Comparison of ENCODE assay signal across 13 cellular contexts in the genomic region with DNA sequence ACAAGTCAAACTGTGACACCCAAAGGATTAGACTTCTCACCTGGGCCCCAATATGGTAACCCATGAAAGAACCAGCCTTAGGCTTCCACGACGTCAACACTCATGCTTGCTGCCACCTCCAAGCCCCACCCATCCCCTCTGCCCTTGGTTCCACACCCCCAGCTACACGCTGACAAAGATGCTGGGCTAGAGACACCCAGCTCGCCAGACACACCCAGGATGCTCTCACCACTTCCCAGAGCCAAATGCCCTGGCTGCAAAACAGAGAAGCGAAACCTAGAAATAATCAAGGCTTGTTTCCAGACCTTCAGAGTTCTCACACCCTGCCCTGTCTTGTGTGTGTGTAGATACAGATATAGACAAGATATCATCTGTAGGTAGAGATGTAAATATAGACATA. TPM values are rescaled to one million over a fixed set of nuclear protein-coding genes. Genes with fewer than 3 reads are reported as not detected.
A peak's percentile ranks its signal among the peaks of the same experiment; 100 is the strongest.
DNase-seq lines count a peak whose midpoint lies in the region; ATAC-seq lines count a peak whose summit lies in the region.
"Had no signal": no experiment of that assay in that cellular context is flagged by ENCODE, and none has a peak within 500 bp of the region (broad histone marks: within the 10 kb centered on the region; RNA-seq: fewer than 3 reads in every experiment).

No MANE protein-coding gene starts in this region.

- H3K36me3 Mint-ChIP-seq in activated naive CD4-positive, alpha-beta T cell treated with anti-CD3 and anti-CD28 coated beads, Interleukin-2, amount 10 ng/mL, durations not matched to agents 7 days and 5 days = peaks cover 7% of the 10 kb centered on the region
- no peaks in the 10 kb centered on the region for H3K36me3 Mint-ChIP-seq in stimulated activated memory B cell treated with anti-CD40 and anti-IgM and Interleukin-4, amounts not matched to agents 10 μg/mL and 1 μg/mL and 100 μg/mL, for 72 hours

- no peaks in the 10 kb centered on the region for H3K36me3 ChIP-seq in H7 (replicated peaks; ENCODE audit: control insufficient read depth, insufficient read depth, low read length)

- ATAC-seq in stimulated activated memory B cell treated with anti-CD40 and anti-IgM and Interleukin-4, amounts not matched to agents 10 μg/mL and 1 μg/mL and 100 μg/mL, for 72 hours = peak; percentile 85
- ATAC-seq in left cardiac atrium = no peak

- no peak overlapping the region for H3K4me3 Mint-ChIP-seq in activated naive CD4-positive, alpha-beta T cell treated with anti-CD3 and anti-CD28 coated beads, Interleukin-2, amount 10 ng/mL, durations not matched to agents 7 days and 5 days
- no peak overlapping the region for H3K4me3 Mint-ChIP-seq in stimulated activated memory B cell treated with anti-CD40 and anti-IgM and Interleukin-4, amounts not matched to agents 10 μg/mL and 1 μg/mL and 100 μg/mL, for 72 hours

- peak; percentile 18 for DNase-seq in activated T-cell treated with anti-CD3 and anti-CD28 coated beads, Interleukin-2, amount 50 U/mL, for 1 hour
- DNase-seq in activated T-cell treated with anti-CD3 and anti-CD28 coated beads, Interleukin-2, amount 50 U/mL, for 48 hours = no peak
- peak; percentile 78 for DNase-seq in NOMO-1 treated with dmso at 0.1 percent for 144 hours (lab: John Stamatoyannopoulos, UW; ENCODE audit: unreplicated experiment)
- peak; percentile 86 for DNase-seq in activated naive CD4-positive, alpha-beta T cell treated with anti-CD3 and anti-CD28 coated beads, Interleukin-2, amount 10 ng/mL, durations not matched to agents 7 days and 5 days
- no peak for DNase-seq in HPDE6-E6E7 (ENCODE audit: extremely low spot score)
- DNase-seq in H7 = no peak
- no peak for DNase-seq in left cardiac atrium
- DNase-seq: activated gamma-delta T cell treated with Interleukin-2 at 50 U/mL for 16 hours, glutamatergic neuron, NCI-H1092 treated with DMSO at 0.1 percent for 48 hours, NCI-H774 had no signal

- H3K27ac Mint-ChIP-seq in activated naive CD4-positive, alpha-beta T cell treated with anti-CD3 and anti-CD28 coated beads, Interleukin-2, amount 10 ng/mL, durations not matched to agents 7 days and 5 days = peak overlapping the region; percentile 90
- no peak overlapping the region for H3K27ac Mint-ChIP-seq in stimulated activated memory B cell treated with anti-CD40 and anti-IgM and Interleukin-4, amounts not matched to agents 10 μg/mL and 1 μg/mL and 100 μg/mL, for 72 hours

- peaks cover 5% of the 10 kb centered on the region for H3K9me3 Mint-ChIP-seq in activated naive CD4-positive, alpha-beta T cell treated with anti-CD3 and anti-CD28 coated beads, Interleukin-2, amount 10 ng/mL, durations not matched to agents 7 days and 5 days
- peaks cover 2% of the 10 kb centered on the region for H3K9me3 Mint-ChIP-seq in stimulated activated memory B cell treated with anti-CD40 and anti-IgM and Interleukin-4, amounts not matched to agents 10 μg/mL and 1 μg/mL and 100 μg/mL, for 72 hours

- H3K27me3 ChIP-seq in H7 (ENCODE audit: control insufficient read depth, insufficient read depth, low read length) = no peaks in the 10 kb centered on the region

- H3K27me3 Mint-ChIP-seq in activated naive CD4-positive, alpha-beta T cell treated with anti-CD3 and anti-CD28 coated beads, Interleukin-2, amount 10 ng/mL, durations not matched to agents 7 days and 5 days = peaks cover 19% of the 10 kb centered on the region
- H3K27me3 Mint-ChIP-seq in stimulated activated memory B cell treated with anti-CD40 and anti-IgM and Interleukin-4, amounts not matched to agents 10 μg/mL and 1 μg/mL and 100 μg/mL, for 72 hours = peaks cover 15% of the 10 kb centered on the region

- H3K4me3 ChIP-seq in H7 (ENCODE audit: insufficient read depth, low read depth, low read length) = no peak overlapping the region
- H3K4me3 ChIP-seq: lung had no signal

- intact Hi-C loops in left cardiac atrium (cut with DNase I) = no loop called here

- H3K4me1 Mint-ChIP-seq in activated naive CD4-positive, alpha-beta T cell treated with anti-CD3 and anti-CD28 coated beads, Interleukin-2, amount 10 ng/mL, durations not matched to agents 7 days and 5 days = peaks cover 51% of the 10 kb centered on the region
- H3K4me1 Mint-ChIP-seq in stimulated activated memory B cell treated with anti-CD40 and anti-IgM and Interleukin-4, amounts not matched to agents 10 μg/mL and 1 μg/mL and 100 μg/mL, for 72 hours = peaks cover 14% of the 10 kb centered on the region

- CTCF ChIA-PET in activated naive CD4-positive, alpha-beta T cell treated with anti-CD3 and anti-CD28 coated beads, Interleukin-2, amount 10 ng/mL, durations not matched to agents 7 days and 5 days (lab: Charles Lee) = interaction anchor here (0.8 kb wide), 1 partner anchor 203 kb away, joined by 4 read pairs; no protein-coding TSS in a partner anchor

RNA-seq across cellular contexts. Expression of a gene that starts 26.0 kb away (rescaled TPM):
- total RNA-seq in H7 (2014; rRNA removed; shearing (Covaris generic)) = 6.0 and 6.5 TPM in 2 replicates
- total RNA-seq in left cardiac atrium = 10 to 100 TPM; 22.6 to 25.9 TPM

Comparison
In these comparisons a context has a peak if more than half of its experiments do, and no peak if none do; other contexts are left out.
1. DNase-seq: peak in activated T-cell treated with anti-CD3 and anti-CD28 coated beads, Interleukin-2, amount 50 U/mL, for 1 hour (single experiment), NOMO-1 treated with dmso at 0.1 percent for 144 hours (single experiment) and activated naive CD4-positive, alpha-beta T cell treated with anti-CD3 and anti-CD28 coated beads, Interleukin-2, amount 10 ng/mL, durations not matched to agents 7 days and 5 days (single experiment); none in activated T-cell treated with anti-CD3 and anti-CD28 coated beads, Interleukin-2, amount 50 U/mL, for 48 hours (0 of 2), HPDE6-E6E7 (single experiment), H7 (single experiment) and left cardiac atrium (single experiment).